8 cellular contexts compared by ENCODE assay signal in the genomic region with DNA sequence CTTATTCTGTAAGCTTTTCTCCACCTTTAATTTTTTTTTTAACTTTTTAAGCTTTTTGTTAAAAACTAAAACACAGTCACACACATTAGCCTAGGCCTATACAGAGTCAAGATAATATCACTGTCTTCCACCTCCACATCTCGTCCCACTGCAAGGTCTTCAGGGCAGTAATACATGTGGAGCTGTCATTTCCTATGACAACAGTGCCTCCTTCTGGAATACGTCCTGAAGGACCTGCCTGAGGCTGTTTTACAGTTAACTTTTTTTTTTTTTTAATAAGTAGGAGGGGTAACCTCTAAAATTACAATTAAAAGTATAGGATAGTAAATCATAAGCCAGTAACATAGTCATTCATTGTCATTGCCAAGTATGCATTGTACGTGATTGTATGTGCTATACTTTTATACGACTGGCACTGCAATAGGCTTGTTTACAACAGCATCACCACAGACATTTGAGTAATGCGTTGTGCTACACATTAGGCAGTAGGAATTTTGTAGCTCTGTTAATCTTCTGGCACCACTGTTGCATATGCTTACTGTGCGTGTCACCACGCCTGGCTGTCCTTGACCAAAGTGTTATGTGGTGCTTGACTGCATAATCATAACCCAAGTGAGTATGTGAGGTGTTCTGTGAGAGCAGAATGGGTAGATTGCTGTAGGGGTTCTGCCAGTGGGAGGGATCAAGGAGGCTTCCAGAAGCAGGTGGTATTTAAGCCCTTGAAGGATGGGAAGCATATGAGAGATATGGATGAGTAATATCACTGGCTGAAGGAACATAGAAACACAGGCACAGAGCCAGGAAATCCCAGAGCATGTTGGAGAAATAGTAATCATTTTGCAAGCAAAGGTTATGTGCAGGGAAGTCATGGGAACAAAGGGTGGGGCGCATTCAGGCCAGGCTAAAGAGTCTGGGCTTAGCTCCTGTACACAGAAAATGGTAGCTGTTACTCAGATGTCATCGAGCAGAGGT. TPM values are rescaled to one million over a fixed set of nuclear protein-coding genes. Genes with fewer than 3 reads are reported as not detected.
DNase-seq lines count a peak whose midpoint lies in the region; ATAC-seq, FAIRE-seq and TF ChIP-seq lines count a peak whose summit lies in the region.

No MANE protein-coding gene starts in this region.

- no peak overlapping the region for H4K12ac ChIP-seq in trophoblast cell (ENCODE audit: low read depth, low read length)

- no peak for FAIRE-seq in H54 (lab: Jason Lieb, UNC)

- intact Hi-C loops in OCI-LY7 (cut with micrococcal nuclease; ENCODE audit: unreplicated experiment): loop anchor here (10.0 kb wide), 1 partner anchor 197 kb away; a partner anchor contains a TSS

- TF ChIP-seq POLR2A in erythroblast (IDR thresholded peaks at IDR 0.05; ENCODE audit: low read length): no peak
- TF ChIP-seq POLR2A in H54 (IDR thresholded peaks at IDR 0.05; ENCODE audit: low read depth, low read length): no peak

- no peak overlapping the region for H4K8ac ChIP-seq in trophoblast cell (ENCODE audit: low read depth, low read length)

- POLR2A ChIA-PET in OCI-LY7 (lab: Charles Lee): interaction anchor here (0.7 to 1.4 kb wide), 4 partner anchors 9 to 841 kb away, joined by 3 to 4 read pairs (median 3); no protein-coding TSS in a partner anchor

- H2BK120ac ChIP-seq in trophoblast cell (ENCODE audit: insufficient read depth, low read length, poor library complexity): no peak overlapping the region

- no peaks in the 10 kb centered on the region for H4K20me1 ChIP-seq in OCI-LY7 (ENCODE audit: insufficient read depth, low read length)

- H3K4me2 ChIP-seq in OCI-LY7 (ENCODE audit: low read length): no peak overlapping the region
- no peak overlapping the region for H3K4me2 ChIP-seq in trophoblast cell (ENCODE audit: low read length)

- H3K36me3 ChIP-seq in OCI-LY7 (ENCODE audit: insufficient read depth, low read length): peaks cover 37% of the 10 kb centered on the region
- peaks cover 4 to 24% of the 10 kb centered on the region in 2 experiments for H3K36me3 ChIP-seq in trophoblast cell (ENCODE audit: control insufficient read depth in 1 of 2, insufficient read depth in 2 of 2, low read length in 2 of 2)

- H3K27ac ChIP-seq in 22Rv1 (no peak overlapping the region), OCI-LY7 (ENCODE audit: low read depth, low read length, poor library complexity, severe bottlenecking) (no peak overlapping the region), trophoblast cell (ENCODE audit: low read depth, low read length) (no peak overlapping the region)

- H3K18ac ChIP-seq in trophoblast cell (ENCODE audit: low read length): no peak overlapping the region

- no peak overlapping the region for H3K9ac ChIP-seq in trophoblast cell (ENCODE audit: low read length)

- H2BK12ac ChIP-seq in trophoblast cell (ENCODE audit: low read length): no peak overlapping the region

- no peak overlapping the region for H2AK5ac ChIP-seq in trophoblast cell (ENCODE audit: low read length)

- BruUV-seq in OCI-LY7 (replicated peaks; lab: Mats Ljungman, UMichigan): no TSS peak

- no peaks in the 10 kb centered on the region for H3K79me2 ChIP-seq in OCI-LY7 (ENCODE audit: insufficient read depth, low read depth, low read length)
- peaks cover 2% of the 10 kb centered on the region for H3K79me2 ChIP-seq in trophoblast cell (ENCODE audit: control insufficient read depth, insufficient read depth, low read length, poor library complexity)

- CTCF ChIA-PET in OCI-LY7 (lab: Charles Lee; ENCODE audit: unreplicated experiment): no interaction called here

- no peaks in the 10 kb centered on the region for H3K9me2 ChIP-seq in OCI-LY7 (ENCODE audit: insufficient read depth, low read length)

- H4K91ac ChIP-seq in trophoblast cell (ENCODE audit: low read depth, low read length): no peak overlapping the region

- H3K4me3 ChIP-seq in OCI-LY7 (ENCODE audit: low read depth, low read length, poor library complexity, severe bottlenecking): no peak overlapping the region
- H3K4me3 ChIP-seq in trophoblast cell (ENCODE audit: low read depth, low read length): no peak overlapping the region

- WGBS in trophoblast cell (ENCODE audit: extremely low coverage, insufficient coverage, insufficient read length): no CpG with 5 or more reads among the region's 9 CpGs

- no peak overlapping the region for H3K4ac ChIP-seq in trophoblast cell (ENCODE audit: low read depth, low read length)

- H3K27me3 ChIP-seq in trophoblast cell (ENCODE audit: insufficient read depth, low read length): no peaks in the 10 kb centered on the region

- H3K14ac ChIP-seq in trophoblast cell (ENCODE audit: low read length): no peak overlapping the region

- no peak overlapping the region for H3K23ac ChIP-seq in trophoblast cell (ENCODE audit: low read length)

- H2AFZ ChIP-seq in OCI-LY7 (ENCODE audit: low read length) (no peak overlapping the region), trophoblast cell (ENCODE audit: insufficient read depth, low read length, poor library complexity) (no peak overlapping the region)

- DNase-seq in GM03348 (ENCODE audit: low spot score) (peak; percentile 33), OCI-LY7 (ENCODE audit: low spot score) (peak; percentile 52), erythroblast (lab: John Stamatoyannopoulos, UW) (peak; percentile 88), trophoblast cell (peak; percentile 60 to 78), H54 (ENCODE audit: insufficient read length, low spot score) (no peak), NCI-H1417 treated with DMSO at 0.1 percent for 48 hours (lab: John Stamatoyannopoulos, UW) (no peak)

- ATAC-seq in GM18870 (IDR thresholded peaks at IDR 0.05; ENCODE audit: unreplicated experiment): no peak

- no peaks in the 10 kb centered on the region for H3K9me3 ChIP-seq in OCI-LY7 (ENCODE audit: low read length)
- no peaks in the 10 kb centered on the region for H3K9me3 ChIP-seq in trophoblast cell (ENCODE audit: insufficient read depth, low read depth, low read length)

- no peak overlapping the region for H2BK5ac ChIP-seq in trophoblast cell (ENCODE audit: low read depth, low read length, poor library complexity)

- TF ChIP-seq CTCF in 22Rv1 (IDR thresholded peaks at IDR 0.05) (peak; percentile 66), OCI-LY7 (conservative IDR thresholded peaks at IDR 0.05; ENCODE audit: low read length) (peak; percentile 77)

- H3K79me1 ChIP-seq in trophoblast cell (ENCODE audit: low read length): no peaks in the 10 kb centered on the region

- no peaks in the 10 kb centered on the region for H3K4me1 ChIP-seq in OCI-LY7 (ENCODE audit: insufficient read depth, low read length, poor library complexity, severe bottlenecking)
- peaks cover 0 to 6% of the 10 kb centered on the region in 2 experiments for H3K4me1 ChIP-seq in trophoblast cell (ENCODE audit: control insufficient read depth in 1 of 2, insufficient read depth in 2 of 2, low read length in 2 of 2)

RNA-seq across cellular contexts. Expression of a gene that starts 18.3 kb away (rescaled TPM):
- 23.5 and 32.4 TPM in 2 replicates for total RNA-seq in OCI-LY7 (2014; rRNA removed; shearing (Covaris generic))
- total RNA-seq in OCI-LY7 (2022): 33.6 and 33.7 TPM in 2 replicates
- 39.6 and 40.5 TPM in 2 replicates for polyA plus RNA-seq in trophoblast cell (2013)

Comparison
In these comparisons a context has a peak if more than half of its experiments do, and no peak if none do; other contexts are left out.
1. DNase-seq: peak in GM03348 (single experiment), OCI-LY7 (single experiment), erythroblast (2 of 2) and trophoblast cell (2 of 2); none in H54 (single experiment) and NCI-H1417 treated with DMSO at 0.1 percent for 48 hours (single experiment).